In genomic region chr13:58085819-58086218, GRCh38 we compare ENCODE assay signal across 20 cellular contexts.
DNase-seq lines count a peak whose midpoint lies in the region; ATAC-seq and TF ChIP-seq lines count a peak whose summit lies in the region.
"Had no signal": no experiment of that assay in that cellular context is flagged by ENCODE, and none has a peak within 500 bp of the region (broad histone marks: within the 10 kb centered on the region; RNA-seq: fewer than 3 reads in every experiment).

No MANE protein-coding gene starts in this region.

- no peaks in the 10 kb centered on the region for H3K27me3 Mint-ChIP-seq in activated CD8-positive, alpha-beta T cell treated with anti-CD3 and anti-CD28 coated beads for 36 hours
- no peaks in the 10 kb centered on the region for H3K27me3 Mint-ChIP-seq in activated CD8-positive, alpha-beta T cell treated with anti-CD3 and anti-CD28 coated beads, Interleukin-2, amount 10 ng/mL, durations not matched to agents 7 days and 5 days (ENCODE audit: low read depth)
- H3K27me3 Mint-ChIP-seq: activated CD4-positive, alpha-beta T cell treated with anti-CD3 and anti-CD28 coated beads, Interleukin-2, amount 10 ng/mL, durations not matched to agents 24 days and 14 days; IgD-negative memory B cell; naive thymus-derived CD8-positive, alpha-beta T cell had no signal

- peak; percentile 5 for DNase-seq in activated CD8-positive, alpha-beta T cell treated with anti-CD3 and anti-CD28 coated beads for 36 hours
- DNase-seq in activated CD8-positive, alpha-beta T cell treated with anti-CD3 and anti-CD28 coated beads, Interleukin-2, amount 10 ng/mL, durations not matched to agents 7 days and 5 days: no peak
- DNase-seq in NCI-H2107 (lab: John Stamatoyannopoulos, UW): peak; percentile 18
- peak; percentile 82 for DNase-seq in amniotic epithelial cell (ENCODE audit: low read depth)
- DNase-seq in GM03348 (ENCODE audit: low spot score): no peak
- DNase-seq in stimulated activated CD4-positive, alpha-beta T cell treated with anti-CD3 and anti-CD28 coated beads, Interleukin-1b, Interleukin-23, amount 100 ng/mL, for 48 hours: no peak
- DNase-seq in stimulated activated naive CD4-positive, alpha-beta T cell treated with Interleukin-2 at 50 U/mL for 16 hours (lab: John Stamatoyannopoulos, UW): no peak
- DNase-seq: activated CD4-positive, alpha-beta T cell treated with anti-CD3 and anti-CD28 coated beads, Interleukin-2, amount 10 ng/mL, durations not matched to agents 24 days and 14 days; activated gamma-delta T cell; amygdala; H9; naive thymus-derived CD8-positive, alpha-beta T cell; NCI-H1105; NCI-H69; pancreas; stimulated activated CD4-positive, alpha-beta T cell treated with anti-CD3 and anti-CD28 coated beads, Interleukin-2, amount 100 ng/mL, for 24 hours; upper lobe of left lung had no signal

- H3K4me1 Mint-ChIP-seq in activated CD8-positive, alpha-beta T cell treated with anti-CD3 and anti-CD28 coated beads for 36 hours (ENCODE audit: low read depth): no peaks in the 10 kb centered on the region
- H3K4me1 Mint-ChIP-seq in activated CD8-positive, alpha-beta T cell treated with anti-CD3 and anti-CD28 coated beads, Interleukin-2, amount 10 ng/mL, durations not matched to agents 7 days and 5 days (ENCODE audit: low read depth): no peaks in the 10 kb centered on the region
- H3K4me1 Mint-ChIP-seq: activated CD4-positive, alpha-beta T cell treated with anti-CD3 and anti-CD28 coated beads, Interleukin-2, amount 10 ng/mL, durations not matched to agents 24 days and 14 days; IgD-negative memory B cell; naive thymus-derived CD8-positive, alpha-beta T cell had no signal

- no peaks in the 10 kb centered on the region for H3K36me3 Mint-ChIP-seq in activated CD8-positive, alpha-beta T cell treated with anti-CD3 and anti-CD28 coated beads for 36 hours (ENCODE audit: low read depth)
- H3K36me3 Mint-ChIP-seq in activated CD8-positive, alpha-beta T cell treated with anti-CD3 and anti-CD28 coated beads, Interleukin-2, amount 10 ng/mL, durations not matched to agents 7 days and 5 days (ENCODE audit: low read depth): no peaks in the 10 kb centered on the region
- H3K36me3 Mint-ChIP-seq: IgD-negative memory B cell; naive thymus-derived CD8-positive, alpha-beta T cell had no signal

- ATAC-seq in activated CD8-positive, alpha-beta T cell treated with anti-CD3 and anti-CD28 coated beads for 36 hours: no peak
- no peak for ATAC-seq in activated CD8-positive, alpha-beta T cell treated with anti-CD3 and anti-CD28 coated beads, Interleukin-2, amount 10 ng/mL, durations not matched to agents 7 days and 5 days
- no peak for ATAC-seq in HG03045 (IDR thresholded peaks at IDR 0.05; ENCODE audit: unreplicated experiment)
- ATAC-seq: naive thymus-derived CD8-positive, alpha-beta T cell; pancreas; SK-N-SH treated with all-trans-retinoic acid at 6 μM for 48 hours had no signal

- peaks cover 6% of the 10 kb centered on the region for H3K9me3 Mint-ChIP-seq in activated CD8-positive, alpha-beta T cell treated with anti-CD3 and anti-CD28 coated beads for 36 hours
- no peaks in the 10 kb centered on the region for H3K9me3 Mint-ChIP-seq in activated CD8-positive, alpha-beta T cell treated with anti-CD3 and anti-CD28 coated beads, Interleukin-2, amount 10 ng/mL, durations not matched to agents 7 days and 5 days (ENCODE audit: insufficient read depth)
- H3K9me3 Mint-ChIP-seq: activated CD4-positive, alpha-beta T cell treated with anti-CD3 and anti-CD28 coated beads, Interleukin-2, amount 10 ng/mL, durations not matched to agents 24 days and 14 days; H9 had no signal

- POLR2A ChIA-PET in activated CD8-positive, alpha-beta T cell treated with anti-CD3 and anti-CD28 coated beads for 36 hours (lab: Charles Lee): no interaction called here
- POLR2A ChIA-PET in activated CD8-positive, alpha-beta T cell treated with anti-CD3 and anti-CD28 coated beads, Interleukin-2, amount 10 ng/mL, durations not matched to agents 7 days and 5 days (lab: Charles Lee): no interaction called here

- H3K4me3 Mint-ChIP-seq in activated CD8-positive, alpha-beta T cell treated with anti-CD3 and anti-CD28 coated beads for 36 hours: no peak overlapping the region
- H3K4me3 Mint-ChIP-seq in activated CD8-positive, alpha-beta T cell treated with anti-CD3 and anti-CD28 coated beads, Interleukin-2, amount 10 ng/mL, durations not matched to agents 7 days and 5 days: no peak overlapping the region
- H3K4me3 Mint-ChIP-seq: activated CD4-positive, alpha-beta T cell treated with anti-CD3 and anti-CD28 coated beads, Interleukin-2, amount 10 ng/mL, durations not matched to agents 24 days and 14 days; H9; IgD-negative memory B cell; naive thymus-derived CD8-positive, alpha-beta T cell had no signal

- CTCF ChIA-PET in activated CD8-positive, alpha-beta T cell treated with anti-CD3 and anti-CD28 coated beads for 36 hours (lab: Charles Lee): no interaction called here
- CTCF ChIA-PET in activated CD8-positive, alpha-beta T cell treated with anti-CD3 and anti-CD28 coated beads, Interleukin-2, amount 10 ng/mL, durations not matched to agents 7 days and 5 days (lab: Charles Lee): no interaction called here

- H3K27ac Mint-ChIP-seq in activated CD8-positive, alpha-beta T cell treated with anti-CD3 and anti-CD28 coated beads for 36 hours: no peak overlapping the region
- no peak overlapping the region for H3K27ac Mint-ChIP-seq in activated CD8-positive, alpha-beta T cell treated with anti-CD3 and anti-CD28 coated beads, Interleukin-2, amount 10 ng/mL, durations not matched to agents 7 days and 5 days
- H3K27ac Mint-ChIP-seq: activated CD4-positive, alpha-beta T cell treated with anti-CD3 and anti-CD28 coated beads, Interleukin-2, amount 10 ng/mL, durations not matched to agents 24 days and 14 days; H9; IgD-negative memory B cell; naive thymus-derived CD8-positive, alpha-beta T cell had no signal

- intact Hi-C loops in activated CD8-positive, alpha-beta T cell treated with anti-CD3 and anti-CD28 coated beads for 36 hours (cut with micrococcal nuclease): no loop called here

- no peak for TF ChIP-seq CTCF in activated CD8-positive, alpha-beta T cell treated with anti-CD3 and anti-CD28 coated beads for 36 hours (IDR thresholded peaks at IDR 0.05)

Comparison
In these comparisons a context has a peak if more than half of its experiments do, and no peak if none do; other contexts are left out.
1. DNase-seq: peak in activated CD8-positive, alpha-beta T cell treated with anti-CD3 and anti-CD28 coated beads for 36 hours (single experiment), NCI-H2107 (single experiment) and amniotic epithelial cell (single experiment); none in activated CD8-positive, alpha-beta T cell treated with anti-CD3 and anti-CD28 coated beads, Interleukin-2, amount 10 ng/mL, durations not matched to agents 7 days and 5 days (single experiment), GM03348 (single experiment), stimulated activated CD4-positive, alpha-beta T cell treated with anti-CD3 and anti-CD28 coated beads, Interleukin-1b, Interleukin-23, amount 100 ng/mL, for 48 hours (single experiment) and stimulated activated naive CD4-positive, alpha-beta T cell treated with Interleukin-2 at 50 U/mL for 16 hours (single experiment).